16 cellular contexts compared by ENCODE assay signal in the genomic region with DNA sequence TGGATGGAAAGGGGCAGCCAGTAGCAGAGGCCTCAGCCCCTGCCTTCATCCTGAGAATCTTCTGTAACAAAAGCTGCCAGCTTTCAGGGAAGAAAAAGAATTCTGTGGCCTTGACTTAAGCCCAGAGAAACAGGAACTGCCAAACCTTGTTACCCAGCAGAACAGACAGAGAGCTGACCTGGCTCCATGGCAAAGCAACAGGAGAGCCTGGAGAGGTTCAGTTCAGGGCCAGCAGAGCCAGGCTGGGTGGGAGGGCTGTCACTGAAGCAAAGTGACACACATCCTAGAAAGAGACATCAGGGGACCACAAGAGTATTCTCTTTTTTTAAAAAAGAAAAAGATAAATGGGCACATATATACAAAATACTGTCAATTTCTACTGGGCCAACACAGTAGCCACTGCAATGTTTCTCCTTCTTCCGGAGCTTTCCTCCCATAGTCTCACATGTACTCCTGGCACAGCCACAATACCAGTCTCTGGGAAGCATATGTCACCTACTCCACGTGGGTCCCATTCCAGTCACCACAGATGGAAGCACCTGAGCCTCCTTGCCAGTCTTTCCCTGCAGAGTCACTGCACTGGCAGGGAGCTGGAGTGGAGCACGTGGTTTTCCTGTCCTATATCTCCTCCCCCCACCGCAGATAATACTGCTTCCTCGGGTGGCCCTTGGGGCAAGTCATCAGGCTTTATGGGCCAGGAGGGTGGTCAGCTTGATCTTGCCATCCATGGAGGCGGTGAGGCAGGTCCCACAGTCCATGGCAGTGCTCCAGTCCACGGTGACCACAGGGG. TPM values are rescaled to one million over a fixed set of nuclear protein-coding genes. Genes with fewer than 3 reads are reported as not detected.
"Had no signal": no experiment of that assay in that cellular context is flagged by ENCODE, and none has a peak within 500 bp of the region (broad histone marks: within the 10 kb centered on the region; RNA-seq: fewer than 3 reads in every experiment).

No MANE protein-coding gene starts in this region.

- FAIRE-seq: pancreas had no signal

- H3K4me1 Mint-ChIP-seq: activated CD4-positive, alpha-beta T cell treated with anti-CD3 and anti-CD28 coated beads, Interleukin-2, amount 10 ng/mL, durations not matched to agents 7 days and 5 days; neural progenitor cell; T-cell had no signal

- H3K9me3 ChIP-seq: pancreas had no signal

- H3K4me3 ChIP-seq: neural progenitor cell, pancreas, transverse colon had no signal

- H3K27ac ChIP-seq: neural progenitor cell, pancreas, transverse colon, VCaP had no signal

- H3K4me2 ChIP-seq: neural progenitor cell had no signal

- H3K9ac ChIP-seq: neural progenitor cell had no signal

- H3K27me3 ChIP-seq: neural progenitor cell, pancreas, transverse colon had no signal

- H3K36me3 ChIP-seq: neural progenitor cell had no signal

- H3K27me3 Mint-ChIP-seq: activated CD4-positive, alpha-beta T cell treated with anti-CD3 and anti-CD28 coated beads, Interleukin-2, amount 10 ng/mL, durations not matched to agents 7 days and 5 days; dendritic cell treated with granulocyte-macrophage colony-stimulating factor and Interleukin-4, amounts not matched to agents 40 ng/mL and 50 ng/mL, for 4 days; T-cell had no signal

- DNase-seq: activated CD4-positive, alpha-beta T cell treated with anti-CD3 and anti-CD28 coated beads, Interleukin-2, amount 10 ng/mL, durations not matched to agents 7 days and 5 days; activated naive CD4-positive, alpha-beta T cell treated with anti-CD3 and anti-CD28 coated beads for 36 hours; central memory CD4-positive, alpha-beta T cell; erythroblast; left ventricle myocardium superior; pancreas; T-cell; transverse colon had no signal

- H3K4me1 ChIP-seq: neural progenitor cell, transverse colon had no signal

- H3K27ac Mint-ChIP-seq: activated CD4-positive, alpha-beta T cell treated with anti-CD3 and anti-CD28 coated beads, Interleukin-2, amount 10 ng/mL, durations not matched to agents 7 days and 5 days; activated naive CD4-positive, alpha-beta T cell treated with anti-CD3 and anti-CD28 coated beads for 36 hours; dendritic cell treated with granulocyte-macrophage colony-stimulating factor and Interleukin-4, amounts not matched to agents 40 ng/mL and 50 ng/mL, for 4 days; neural progenitor cell; T-cell had no signal

- ATAC-seq: left ventricle myocardium superior, pancreas had no signal

- H3K4me3 Mint-ChIP-seq: activated CD4-positive, alpha-beta T cell treated with anti-CD3 and anti-CD28 coated beads, Interleukin-2, amount 10 ng/mL, durations not matched to agents 7 days and 5 days; activated naive CD4-positive, alpha-beta T cell treated with anti-CD3 and anti-CD28 coated beads for 36 hours; dendritic cell treated with granulocyte-macrophage colony-stimulating factor and Interleukin-4, amounts not matched to agents 40 ng/mL and 50 ng/mL, for 4 days; neural progenitor cell; T-cell had no signal

RNA-seq across cellular contexts. Expression of a gene that starts 48.0 kb away (rescaled TPM):
- total RNA-seq: activated CD4-positive, alpha-beta T cell treated with anti-CD3 and anti-CD28 coated beads, Interleukin-2, amount 10 ng/mL, durations not matched to agents 7 days and 5 days; activated naive CD4-positive, alpha-beta T cell treated with anti-CD3 and anti-CD28 coated beads for 36 hours; kidney epithelial cell; left ventricle myocardium superior; myocyte; pancreas; renal cortical epithelial cell; skeletal muscle tissue; T-cell; transverse colon had no signal
- polyA plus RNA-seq: adipose tissue had no signal
